Comparison of ENCODE assay signal across 7 cellular contexts in the genomic region with DNA sequence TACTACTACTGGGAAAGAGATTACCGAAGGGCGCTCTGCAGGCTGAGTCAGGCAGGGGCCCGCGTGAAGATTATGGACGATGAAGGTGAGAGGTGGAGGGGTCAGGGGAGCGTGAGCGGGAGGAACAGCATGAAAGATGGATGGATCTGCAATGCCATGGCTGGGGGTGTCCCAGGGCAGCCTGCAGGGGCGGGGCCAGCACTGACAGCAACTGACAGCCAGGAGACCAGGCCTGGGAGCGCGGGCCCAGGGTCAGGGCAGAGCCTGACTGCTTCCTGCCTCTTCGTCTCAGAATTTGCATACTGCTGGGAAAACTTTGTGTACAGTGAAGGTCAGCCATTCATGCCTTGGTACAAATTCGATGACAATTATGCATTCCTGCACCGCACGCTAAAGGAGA. TPM values are rescaled to one million over a fixed set of nuclear protein-coding genes. Genes with fewer than 3 reads are reported as not detected.
DNase-seq lines count a peak whose midpoint lies in the region; ATAC-seq, FAIRE-seq and TF ChIP-seq lines count a peak whose summit lies in the region.
"Not testable (repeated sequence)": the region's sequence is repeated elsewhere in the genome, so short reads cannot be mapped to it uniquely, and the experiment has no call there.

No MANE protein-coding gene starts in this region.

- peak; percentile 9 for FAIRE-seq in GM12892 (lab: Jason Lieb, UNC)

- H3K27ac Mint-ChIP-seq in activated CD4-positive, alpha-beta T cell treated with anti-CD3 and anti-CD28 coated beads, Interleukin-2, amount 10 ng/mL, durations not matched to agents 24 days and 14 days = peak overlapping the region; percentile 45
- H3K27ac Mint-ChIP-seq in activated naive CD8-positive, alpha-beta T cell = peak overlapping the region; percentile 34
- H3K27ac Mint-ChIP-seq in natural killer cell = peak overlapping the region; percentile 64 to 65
- peak overlapping the region; percentile 60 for H3K27ac Mint-ChIP-seq in stimulated activated naive B cell treated with anti-CD40 and anti-IgM and Interleukin-4, amounts not matched to agents 10 μg/mL and 1 μg/mL and 100 μg/mL, for 72 hours

- TF ChIP-seq CTCF in natural killer cell (IDR thresholded peaks at IDR 0.05) = not testable (repeated sequence)

- H3K4me3 Mint-ChIP-seq in activated CD4-positive, alpha-beta T cell treated with anti-CD3 and anti-CD28 coated beads, Interleukin-2, amount 10 ng/mL, durations not matched to agents 24 days and 14 days; activated naive CD8-positive, alpha-beta T cell; natural killer cell: not testable (repeated sequence)
- H3K4me3 Mint-ChIP-seq in stimulated activated naive B cell treated with anti-CD40 and anti-IgM and Interleukin-4, amounts not matched to agents 10 μg/mL and 1 μg/mL and 100 μg/mL, for 72 hours = peak overlapping the region; percentile 5 to 7

- not testable (repeated sequence) for H3K9me3 Mint-ChIP-seq in activated CD4-positive, alpha-beta T cell treated with anti-CD3 and anti-CD28 coated beads, Interleukin-2, amount 10 ng/mL, durations not matched to agents 24 days and 14 days; activated naive CD8-positive, alpha-beta T cell (ENCODE audit: low read depth); natural killer cell; stimulated activated naive B cell treated with anti-CD40 and anti-IgM and Interleukin-4, amounts not matched to agents 10 μg/mL and 1 μg/mL and 100 μg/mL, for 72 hours

- DNase-seq in GM12892 (ENCODE audit: insufficient read length); activated CD4-positive, alpha-beta T cell treated with anti-CD3 and anti-CD28 coated beads, Interleukin-2, amount 10 ng/mL, durations not matched to agents 24 days and 14 days; natural killer cell; stimulated activated naive B cell treated with anti-CD40 and anti-IgM and Interleukin-4, amounts not matched to agents 10 μg/mL and 1 μg/mL and 100 μg/mL, for 72 hours: not testable (repeated sequence)
- DNase-seq in NCI-H526 (lab: John Stamatoyannopoulos, UW) (peak; percentile 21 to 73), Right ventricle myocardium superior (peak; percentile 33)

- H3K27me3 Mint-ChIP-seq in activated CD4-positive, alpha-beta T cell treated with anti-CD3 and anti-CD28 coated beads, Interleukin-2, amount 10 ng/mL, durations not matched to agents 24 days and 14 days; activated naive CD8-positive, alpha-beta T cell; natural killer cell (ENCODE audit: low read depth in 2 of 2); stimulated activated naive B cell treated with anti-CD40 and anti-IgM and Interleukin-4, amounts not matched to agents 10 μg/mL and 1 μg/mL and 100 μg/mL, for 72 hours: not testable (repeated sequence)

- TF ChIP-seq POLR2A in GM12892 (IDR thresholded peaks at IDR 0.05; ENCODE audit: low read depth, low read length) = not testable (repeated sequence)

- intact Hi-C loops in activated CD4-positive, alpha-beta T cell treated with anti-CD3 and anti-CD28 coated beads, Interleukin-2, amount 10 ng/mL, durations not matched to agents 24 days and 14 days (cut with micrococcal nuclease); Right ventricle myocardium superior (cut with DNase I); natural killer cell (cut with micrococcal nuclease): not testable (repeated sequence)

- H3K4me1 Mint-ChIP-seq in activated CD4-positive, alpha-beta T cell treated with anti-CD3 and anti-CD28 coated beads, Interleukin-2, amount 10 ng/mL, durations not matched to agents 24 days and 14 days = peaks cover 21% of the 10 kb centered on the region
- peaks cover 18% of the 10 kb centered on the region for H3K4me1 Mint-ChIP-seq in activated naive CD8-positive, alpha-beta T cell (ENCODE audit: low read depth)
- H3K4me1 Mint-ChIP-seq in natural killer cell = peaks cover 23 to 49% of the 10 kb centered on the region in 2 donors
- H3K4me1 Mint-ChIP-seq in stimulated activated naive B cell treated with anti-CD40 and anti-IgM and Interleukin-4, amounts not matched to agents 10 μg/mL and 1 μg/mL and 100 μg/mL, for 72 hours = peaks cover 36 to 65% of the 10 kb centered on the region in 2 donors

- H3K36me3 Mint-ChIP-seq in activated CD4-positive, alpha-beta T cell treated with anti-CD3 and anti-CD28 coated beads, Interleukin-2, amount 10 ng/mL, durations not matched to agents 24 days and 14 days (ENCODE audit: low read depth) = peaks cover 22% of the 10 kb centered on the region
- H3K36me3 Mint-ChIP-seq in activated naive CD8-positive, alpha-beta T cell; natural killer cell: not testable (repeated sequence)
- peaks cover 33 to 45% of the 10 kb centered on the region in 2 donors for H3K36me3 Mint-ChIP-seq in stimulated activated naive B cell treated with anti-CD40 and anti-IgM and Interleukin-4, amounts not matched to agents 10 μg/mL and 1 μg/mL and 100 μg/mL, for 72 hours

- not testable (repeated sequence) for ATAC-seq in Right ventricle myocardium superior (ENCODE audit: poor library complexity); natural killer cell; stimulated activated naive B cell treated with anti-CD40 and anti-IgM and Interleukin-4, amounts not matched to agents 10 μg/mL and 1 μg/mL and 100 μg/mL, for 72 hours (replicated peaks)

RNA-seq across cellular contexts. Expression of a gene that starts 4.5 kb away (rescaled TPM):
- polyA plus RNA-seq in GM12892 (2012; ENCODE audit: missing spikeins) = 11.1 TPM
- 16.9 and 19.8 TPM in 2 replicates for total RNA-seq in activated CD4-positive, alpha-beta T cell treated with anti-CD3 and anti-CD28 coated beads, Interleukin-2, amount 10 ng/mL, durations not matched to agents 24 days and 14 days
- total RNA-seq in Right ventricle myocardium superior (4.1 TPM), natural killer cell (10 to 100 TPM; 30.1 to 54.4 (median 41.0) TPM)

RNA-seq across cellular contexts. Expression of a gene that starts 24.2 kb away (rescaled TPM):
- polyA plus RNA-seq in GM12892 (2012; ENCODE audit: missing spikeins) = 10.2 TPM
- total RNA-seq in activated CD4-positive, alpha-beta T cell treated with anti-CD3 and anti-CD28 coated beads, Interleukin-2, amount 10 ng/mL, durations not matched to agents 24 days and 14 days = 26.2 and 26.7 TPM in 2 replicates
- total RNA-seq in Right ventricle myocardium superior (1.2 TPM), natural killer cell (10 to 100 TPM; 33.0 to 46.8 (median 37.9) TPM)

RNA-seq across cellular contexts. Expression of a gene that starts 31.1 kb away (rescaled TPM):
- polyA plus RNA-seq in GM12892 (2012; ENCODE audit: missing spikeins) = 69.7 TPM
- total RNA-seq in activated CD4-positive, alpha-beta T cell treated with anti-CD3 and anti-CD28 coated beads, Interleukin-2, amount 10 ng/mL, durations not matched to agents 24 days and 14 days = 73.6 and 74.8 TPM in 2 replicates
- total RNA-seq in Right ventricle myocardium superior (24.9 TPM), natural killer cell (100 to 1,000 TPM; 144 to 168 (median 155) TPM)

RNA-seq across cellular contexts. Expression of a gene that starts 31.9 kb away (rescaled TPM):
- 90.5 TPM for polyA plus RNA-seq in GM12892 (2012; ENCODE audit: missing spikeins)
- 47.2 and 48.5 TPM in 2 replicates for total RNA-seq in activated CD4-positive, alpha-beta T cell treated with anti-CD3 and anti-CD28 coated beads, Interleukin-2, amount 10 ng/mL, durations not matched to agents 24 days and 14 days
- 2.7 TPM for total RNA-seq in Right ventricle myocardium superior
- 100 to 1,000 TPM; 168 to 308 (median 237) TPM for total RNA-seq in natural killer cell

RNA-seq across cellular contexts. Expression of a gene that starts 51.9 kb away (rescaled TPM):
- polyA plus RNA-seq in GM12892 (2012; ENCODE audit: missing spikeins) = 15.6 TPM
- 5.8 and 7.6 TPM in 2 replicates for total RNA-seq in activated CD4-positive, alpha-beta T cell treated with anti-CD3 and anti-CD28 coated beads, Interleukin-2, amount 10 ng/mL, durations not matched to agents 24 days and 14 days
- total RNA-seq in Right ventricle myocardium superior = not detected
- total RNA-seq in natural killer cell = 10 to 100 TPM; 14.1 to 17.0 (median 14.6) TPM

Comparison
In these comparisons a context has a peak if more than half of its experiments do, and no peak if none do; other contexts are left out.
1. RNA of a gene that starts 24.2 kb away (total RNA-seq): 33.0 to 46.8 TPM in natural killer cell and 26.2 to 26.7 TPM in activated CD4-positive, alpha-beta T cell treated with anti-CD3 and anti-CD28 coated beads, Interleukin-2, amount 10 ng/mL, durations not matched to agents 24 days and 14 days; 1.2 TPM in Right ventricle myocardium superior (single experiment); every median in the first group is over 10 times any median in the second.
2. Peak in every context shown above with its lines, with median percentiles within 50 percentile points of each other: H3K27ac Mint-ChIP-seq.